ENCODE assay signal across 25 cellular contexts in the genomic region with DNA sequence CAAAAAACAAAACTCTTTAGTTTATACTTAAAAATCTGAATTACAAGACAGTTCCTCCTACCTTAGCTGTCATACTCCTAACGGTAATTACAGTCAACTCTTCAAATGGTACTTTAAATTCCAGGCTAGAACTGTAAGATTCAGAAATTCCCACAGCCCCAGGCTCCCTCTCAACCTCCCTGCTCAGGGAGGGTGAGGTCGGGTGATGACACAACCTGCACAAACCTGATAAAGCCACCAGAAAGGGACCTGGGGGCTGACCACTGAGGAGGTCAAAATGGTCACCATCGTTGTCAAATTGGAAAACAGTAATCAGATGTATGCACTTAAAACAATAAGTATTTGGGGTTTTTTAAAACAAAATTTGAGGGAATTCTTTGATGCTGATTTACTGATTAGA.
"Had no signal": no experiment of that assay in that cellular context is flagged by ENCODE, and none has a peak within 500 bp of the region (broad histone marks: within the 10 kb centered on the region; RNA-seq: fewer than 3 reads in every experiment).

No MANE protein-coding gene starts in this region.

- ATAC-seq: gastroesophageal sphincter; left cardiac atrium; left ventricle myocardium superior; mucosa of descending colon; natural killer cell; pancreas; right lobe of liver; stimulated activated naive B cell treated with anti-CD40 and anti-IgM and Interleukin-4, amounts not matched to agents 10 μg/mL and 1 μg/mL and 100 μg/mL, for 72 hours; stimulated activated naive CD8-positive, alpha-beta T cell treated with anti-CD3 and anti-CD28 coated beads, Interleukin-15, amount 100 ng/mL, for 72 hours had no signal

- H3K9me3 Mint-ChIP-seq: natural killer cell; neural progenitor cell; stimulated activated naive B cell treated with anti-CD40 and anti-IgM and Interleukin-4, amounts not matched to agents 10 μg/mL and 1 μg/mL and 100 μg/mL, for 72 hours; stimulated activated naive CD8-positive, alpha-beta T cell treated with anti-CD3 and anti-CD28 coated beads, Interleukin-15, amount 100 ng/mL, for 72 hours had no signal

- H3K36me3 Mint-ChIP-seq: natural killer cell; stimulated activated naive B cell treated with anti-CD40 and anti-IgM and Interleukin-4, amounts not matched to agents 10 μg/mL and 1 μg/mL and 100 μg/mL, for 72 hours had no signal

- DNase-seq: effector memory CD4-positive, alpha-beta T cell; glutamatergic neuron; left cardiac atrium; left ventricle myocardium superior; mesenchymal stem cell; mucosa of descending colon; natural killer cell; occipital lobe; pancreas; right lobe of liver; spleen; stimulated activated CD4-positive, alpha-beta T cell treated with anti-CD3 and anti-CD28 coated beads, Interleukin-15, amount 100 ng/mL, for 24 hours; stimulated activated CD4-positive, alpha-beta T cell treated with anti-CD3 and anti-CD28 coated beads, Interleukin-1b, Interleukin-23, amount 100 ng/mL, for 48 hours; stimulated activated CD4-positive, alpha-beta T cell treated with anti-CD3 and anti-CD28 coated beads, Interleukin-4, amount 100 ng/mL, for 24 hours; stimulated activated naive B cell treated with anti-CD40 and anti-IgM and Interleukin-4, amounts not matched to agents 10 μg/mL and 1 μg/mL and 100 μg/mL, for 72 hours; stimulated activated naive CD8-positive, alpha-beta T cell treated with anti-CD3 and anti-CD28 coated beads, Interleukin-15, amount 100 ng/mL, for 72 hours; testis had no signal

- H3K27ac Mint-ChIP-seq: natural killer cell; neural progenitor cell; progenitor cell of endocrine pancreas; stimulated activated naive B cell treated with anti-CD40 and anti-IgM and Interleukin-4, amounts not matched to agents 10 μg/mL and 1 μg/mL and 100 μg/mL, for 72 hours; stimulated activated naive CD8-positive, alpha-beta T cell treated with anti-CD3 and anti-CD28 coated beads, Interleukin-15, amount 100 ng/mL, for 72 hours had no signal

- H3K27me3 ChIP-seq: esophagus muscularis mucosa, gastroesophageal sphincter, neural progenitor cell, pancreas, right lobe of liver, testis, tibial nerve had no signal

- H3K4me1 Mint-ChIP-seq: natural killer cell; stimulated activated naive B cell treated with anti-CD40 and anti-IgM and Interleukin-4, amounts not matched to agents 10 μg/mL and 1 μg/mL and 100 μg/mL, for 72 hours; stimulated activated naive CD8-positive, alpha-beta T cell treated with anti-CD3 and anti-CD28 coated beads, Interleukin-15, amount 100 ng/mL, for 72 hours had no signal

- H3K27ac ChIP-seq: epithelial cell of prostate, esophagus muscularis mucosa, gastroesophageal sphincter, neural progenitor cell, pancreas, right lobe of liver, spleen, testis, tibial nerve had no signal

- H2AFZ ChIP-seq: neural progenitor cell had no signal

- H3K27me3 Mint-ChIP-seq: progenitor cell of endocrine pancreas had no signal

- H3K4me1 ChIP-seq: pancreas, right lobe of liver, spleen, tibial nerve had no signal

- H3K4me3 Mint-ChIP-seq: natural killer cell; neural progenitor cell; stimulated activated naive B cell treated with anti-CD40 and anti-IgM and Interleukin-4, amounts not matched to agents 10 μg/mL and 1 μg/mL and 100 μg/mL, for 72 hours; stimulated activated naive CD8-positive, alpha-beta T cell treated with anti-CD3 and anti-CD28 coated beads, Interleukin-15, amount 100 ng/mL, for 72 hours had no signal

- H3K9ac ChIP-seq: neural progenitor cell had no signal

- H3K4me3 ChIP-seq: esophagus muscularis mucosa, gastroesophageal sphincter, lung, mucosa of descending colon, neural progenitor cell, pancreas, right lobe of liver, spleen, testis, tibial nerve had no signal

- FAIRE-seq: keratinocyte, pancreas had no signal

- H3K9me3 ChIP-seq: esophagus muscularis mucosa, gastroesophageal sphincter, mucosa of descending colon, pancreas, right lobe of liver, spleen, testis, tibial nerve had no signal

- H3K36me3 ChIP-seq: esophagus muscularis mucosa, gastroesophageal sphincter, neural progenitor cell, pancreas, right lobe of liver, spleen, tibial nerve had no signal

- H3K4me2 ChIP-seq: neural progenitor cell had no signal
